19 cellular contexts compared by ENCODE assay signal in the genomic region with DNA sequence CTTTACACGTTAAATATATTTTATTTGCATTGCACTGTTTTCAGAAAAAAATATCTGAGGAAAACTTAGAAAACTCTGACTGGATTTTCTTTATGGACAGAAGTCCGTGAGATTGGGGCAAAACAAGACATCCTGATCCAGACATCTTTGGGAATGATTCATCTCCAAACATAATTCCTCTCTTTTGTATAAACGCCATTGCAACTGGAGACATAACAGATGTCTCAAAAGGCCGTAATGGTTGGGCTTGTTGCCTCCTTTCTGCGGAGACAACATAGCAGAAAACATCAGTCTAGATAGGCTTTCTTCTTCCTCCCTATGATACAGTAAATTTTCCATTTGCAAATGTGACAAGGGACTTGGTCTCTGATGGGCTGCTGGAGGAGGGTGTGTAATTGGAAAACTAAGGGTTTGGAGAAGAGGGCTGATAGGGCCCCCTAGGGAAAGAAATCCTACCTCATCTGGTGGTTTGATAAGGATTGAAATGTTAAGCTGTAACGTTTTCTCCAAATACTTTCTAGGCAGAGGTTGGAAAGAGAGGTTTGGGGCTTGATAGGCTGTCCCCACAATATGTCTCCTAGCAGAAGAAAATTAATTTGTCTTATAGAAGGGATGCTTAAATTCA.
"Had no signal": no experiment of that assay in that cellular context is flagged by ENCODE, and none has a peak within 500 bp of the region (broad histone marks: within the 10 kb centered on the region; RNA-seq: fewer than 3 reads in every experiment).

No MANE protein-coding gene starts in this region.

- H3K4me1 Mint-ChIP-seq: activated CD4-positive, alpha-beta T cell treated with anti-CD3 and anti-CD28 coated beads, Interleukin-2, amount 10 ng/mL, durations not matched to agents 24 days and 14 days; naive thymus-derived CD8-positive, alpha-beta T cell; stimulated activated effector memory CD8-positive, alpha-beta T cell treated with anti-CD3 and anti-CD28 coated beads, Interleukin-12 subunit alpha, Interleukin-12 subunit beta, amount 100 ng/mL, for 72 hours had no signal

- H3K36me3 Mint-ChIP-seq: naive thymus-derived CD8-positive, alpha-beta T cell; stimulated activated effector memory CD8-positive, alpha-beta T cell treated with anti-CD3 and anti-CD28 coated beads, Interleukin-12 subunit alpha, Interleukin-12 subunit beta, amount 100 ng/mL, for 72 hours; type B pancreatic cell had no signal

- H3K9me3 Mint-ChIP-seq: activated CD8-positive, alpha-beta T cell treated with anti-CD3 and anti-CD28 coated beads for 36 hours; type B pancreatic cell had no signal

- H3K27ac Mint-ChIP-seq: activated CD4-positive, alpha-beta T cell treated with anti-CD3 and anti-CD28 coated beads, Interleukin-2, amount 10 ng/mL, durations not matched to agents 24 days and 14 days; activated CD8-positive, alpha-beta T cell treated with anti-CD3 and anti-CD28 coated beads for 36 hours; activated T-cell treated with anti-CD3 and anti-CD28 coated beads, Interleukin-2, amount 50 U/mL, for 24 hours; activated T-helper 2 cell treated with anti-CD3 and anti-CD28 coated beads, Interferon-gamma antibody, Interleukin-2, Interleukin-4, amounts not matched to agents 10 μg/mL and 5 μg/mL and 100 μg/mL, durations not matched to agents 14 hours and 24 hours and 36 hours; naive thymus-derived CD8-positive, alpha-beta T cell; stimulated activated effector memory CD8-positive, alpha-beta T cell treated with anti-CD3 and anti-CD28 coated beads, Interleukin-12 subunit alpha, Interleukin-12 subunit beta, amount 100 ng/mL, for 72 hours; type B pancreatic cell had no signal

- H3K4me3 Mint-ChIP-seq: activated CD4-positive, alpha-beta T cell treated with anti-CD3 and anti-CD28 coated beads, Interleukin-2, amount 10 ng/mL, durations not matched to agents 24 days and 14 days; activated CD8-positive, alpha-beta T cell treated with anti-CD3 and anti-CD28 coated beads for 36 hours; activated T-cell treated with anti-CD3 and anti-CD28 coated beads, Interleukin-2, amount 50 U/mL, for 24 hours; naive thymus-derived CD8-positive, alpha-beta T cell; stimulated activated effector memory CD8-positive, alpha-beta T cell treated with anti-CD3 and anti-CD28 coated beads, Interleukin-12 subunit alpha, Interleukin-12 subunit beta, amount 100 ng/mL, for 72 hours; type B pancreatic cell had no signal

- DNase-seq: activated CD4-positive, alpha-beta T cell treated with anti-CD3 and anti-CD28 coated beads, Interleukin-2, amount 10 ng/mL, durations not matched to agents 24 days and 14 days; activated CD8-positive, alpha-beta T cell treated with anti-CD3 and anti-CD28 coated beads for 36 hours; activated naive CD4-positive, alpha-beta T cell treated with Interleukin-2 at 50 U/mL for 16 hours; activated T-cell treated with anti-CD3 and anti-CD28 coated beads, Interleukin-2, amount 50 U/mL, for 24 hours; anterior cingulate cortex; brain microvascular endothelial cell; central memory CD4-positive, alpha-beta T cell; dorsolateral prefrontal cortex; left cardiac atrium; mesenchymal stem cell; naive thymus-derived CD8-positive, alpha-beta T cell; stimulated activated CD4-positive, alpha-beta T cell treated with anti-CD3 and anti-CD28 coated beads, Interleukin-4, amount 100 ng/mL, for 24 hours; T1000; testis had no signal

- H3K27me3 Mint-ChIP-seq: activated CD4-positive, alpha-beta T cell treated with anti-CD3 and anti-CD28 coated beads, Interleukin-2, amount 10 ng/mL, durations not matched to agents 24 days and 14 days; activated CD8-positive, alpha-beta T cell treated with anti-CD3 and anti-CD28 coated beads for 36 hours; activated T-cell treated with anti-CD3 and anti-CD28 coated beads, Interleukin-2, amount 50 U/mL, for 24 hours; type B pancreatic cell had no signal

- ATAC-seq: activated CD8-positive, alpha-beta T cell treated with anti-CD3 and anti-CD28 coated beads for 36 hours; gastroesophageal sphincter; left cardiac atrium; naive thymus-derived CD8-positive, alpha-beta T cell; sciatic nerve; stimulated activated effector memory CD8-positive, alpha-beta T cell treated with anti-CD3 and anti-CD28 coated beads, Interleukin-12 subunit alpha, Interleukin-12 subunit beta, amount 100 ng/mL, for 72 hours had no signal
